In genomic region chr10:73771722-73772279, GRCh38 we compare ENCODE assay signal across 8 cellular contexts. TPM values are rescaled to one million over a fixed set of nuclear protein-coding genes. Genes with fewer than 3 reads are reported as not detected.
DNase-seq lines count a peak whose midpoint lies in the region; TF ChIP-seq lines count a peak whose summit lies in the region.

No MANE protein-coding gene starts in this region.

- POLR2A ChIA-PET in HEK293 (lab: Yijun Ruan, JAX): interaction anchor here (0.5 to 4.1 kb wide), 6 partner anchors 9 to 1466 kb away, joined by 3 to 60 read pairs (median 14); partner anchors contain the start of genes CHCHD1, SEC24C and ZSWIM8

- H3K9me3 ChIP-seq in HEK293 (ENCODE audit: control insufficient read depth, insufficient read depth, low read depth, low read length): no peaks in the 10 kb centered on the region
- H3K9me3 ChIP-seq in neutrophil: no peaks in the 10 kb centered on the region
- no peaks in the 10 kb centered on the region for H3K9me3 ChIP-seq in tibial nerve

- H3K27me3 ChIP-seq in neutrophil (no peaks in the 10 kb centered on the region), tibial nerve (no peaks in the 10 kb centered on the region)

- H3K36me3 ChIP-seq in HEK293 (ENCODE audit: control insufficient read depth in 2 of 2, insufficient read depth in 1 of 2, low read length in 2 of 2): peaks cover 21 to 68% of the 10 kb centered on the region in 2 experiments
- peaks cover 47% of the 10 kb centered on the region for H3K36me3 ChIP-seq in neutrophil
- peaks cover 5 to 72% (median 11%) of the 10 kb centered on the region in 3 donors for H3K36me3 ChIP-seq in tibial nerve

- no peak for TF ChIP-seq POLR2A in tibial nerve (IDR thresholded peaks at IDR 0.05)

- H3K9me3 Mint-ChIP-seq in activated T-helper 1 cell treated with anti-CD3 and anti-CD28 coated beads, Interleukin-12 subunit alpha, Interleukin-12 subunit beta, Interleukin-2, Interleukin-4 antibody, amounts not matched to agents 30 ng/mL and 10 ng/mL and 1 ng/mL, durations not matched to agents 14 hours and 24 hours and 36 hours: no peaks in the 10 kb centered on the region

- H3K4me3 Mint-ChIP-seq in activated T-helper 1 cell treated with anti-CD3 and anti-CD28 coated beads, Interleukin-12 subunit alpha, Interleukin-12 subunit beta, Interleukin-2, Interleukin-4 antibody, amounts not matched to agents 30 ng/mL and 10 ng/mL and 1 ng/mL, durations not matched to agents 14 hours and 24 hours and 36 hours: peak overlapping the region; percentile 94

- H3K27ac ChIP-seq in HEK293 (ENCODE audit: extremely low read depth, low read depth, low read length) (peak overlapping the region; percentile 75), neutrophil (peak overlapping the region; percentile 97), tibial nerve (peak overlapping the region; percentile 92 to 100 (median 97))

- H3K27ac Mint-ChIP-seq in activated T-helper 1 cell treated with anti-CD3 and anti-CD28 coated beads, Interleukin-12 subunit alpha, Interleukin-12 subunit beta, Interleukin-2, Interleukin-4 antibody, amounts not matched to agents 30 ng/mL and 10 ng/mL and 1 ng/mL, durations not matched to agents 14 hours and 24 hours and 36 hours: peak overlapping the region; percentile 91

- H3K4me1 ChIP-seq in HEK293 (ENCODE audit: control insufficient read depth, insufficient read depth, low read length): peaks cover 4% of the 10 kb centered on the region; the same call in 1 of the 2 replicates
- H3K4me1 ChIP-seq in neutrophil (ENCODE audit: control insufficient read depth in 1 of 2, insufficient read depth in 1 of 2, low read depth in 1 of 2, low read length in 1 of 2): peaks cover 33 to 41% of the 10 kb centered on the region in 2 experiments
- H3K4me1 ChIP-seq in tibial nerve: peaks cover 0 to 49% (median 24%) of the 10 kb centered on the region in 4 donors

- H3K36me3 Mint-ChIP-seq in activated T-helper 1 cell treated with anti-CD3 and anti-CD28 coated beads, Interleukin-12 subunit alpha, Interleukin-12 subunit beta, Interleukin-2, Interleukin-4 antibody, amounts not matched to agents 30 ng/mL and 10 ng/mL and 1 ng/mL, durations not matched to agents 14 hours and 24 hours and 36 hours (ENCODE audit: low read depth): peaks cover 60% of the 10 kb centered on the region

- CTCF ChIA-PET in HEK293 (lab: Yijun Ruan, JAX): interaction anchor here (0.7 to 1.0 kb wide), 3 partner anchors 13 to 266 kb away, joined by 3 read pairs; no protein-coding TSS in a partner anchor

- peak overlapping the region; percentile 75 for H3K4me3 ChIP-seq in HEK293 (ENCODE audit: low read depth, low read length)
- peak overlapping the region; percentile 82 for H3K4me3 ChIP-seq in fibroblast of villous mesenchyme (ENCODE audit: low read depth, low read length)
- peak overlapping the region; percentile 83 to 94 for H3K4me3 ChIP-seq in neutrophil (ENCODE audit: low read depth in 1 of 2, low read length in 1 of 2)
- H3K4me3 ChIP-seq in tibial nerve: peak overlapping the region; percentile 76 to 94 (median 88)

- intact Hi-C loops in activated T-helper 1 cell treated with anti-CD3 and anti-CD28 coated beads, Interleukin-12 subunit alpha, Interleukin-12 subunit beta, Interleukin-2, Interleukin-4 antibody, amounts not matched to agents 30 ng/mL and 10 ng/mL and 1 ng/mL, durations not matched to agents 14 hours and 24 hours and 36 hours (cut with micrococcal nuclease): loop anchor here (1.0 to 5.0 kb wide), 11 partner anchors 10 to 816 kb away; partner anchors contain the start of genes NDST2, SEC24C and ZSWIM8

- TF ChIP-seq CTCF in HEK293 (tag by site-specific recombination; IDR thresholded peaks at IDR 0.05): no peak
- no peak for TF ChIP-seq CTCF in fibroblast of villous mesenchyme (IDR thresholded peaks at IDR 0.05; ENCODE audit: insufficient read depth, low read depth, low read length)
- TF ChIP-seq CTCF in neutrophil (IDR thresholded peaks at IDR 0.05): no peak
- no peak for TF ChIP-seq CTCF in tibial nerve (IDR thresholded peaks at IDR 0.05)

- no peaks in the 10 kb centered on the region for H3K27me3 Mint-ChIP-seq in activated T-helper 1 cell treated with anti-CD3 and anti-CD28 coated beads, Interleukin-12 subunit alpha, Interleukin-12 subunit beta, Interleukin-2, Interleukin-4 antibody, amounts not matched to agents 30 ng/mL and 10 ng/mL and 1 ng/mL, durations not matched to agents 14 hours and 24 hours and 36 hours (ENCODE audit: insufficient read depth)

- peak; percentile 18 for DNase-seq in DMS79 (lab: John Stamatoyannopoulos, UW)
- DNase-seq in DMS79 treated with DMSO at 0.1 percent for 48 hours (lab: John Stamatoyannopoulos, UW): no peak
- DNase-seq in NCI-H1930 (lab: John Stamatoyannopoulos, UW): peak; percentile 27 to 65
- DNase-seq in activated T-helper 1 cell treated with anti-CD3 and anti-CD28 coated beads, Interleukin-12 subunit alpha, Interleukin-12 subunit beta, Interleukin-2, Interleukin-4 antibody, amounts not matched to agents 30 ng/mL and 10 ng/mL and 1 ng/mL, durations not matched to agents 14 hours and 24 hours and 36 hours (ENCODE audit: low spot score): peak; percentile 78
- DNase-seq in fibroblast of villous mesenchyme (ENCODE audit: low read depth): peak; percentile 82
- DNase-seq in tibial nerve (ENCODE audit: low spot score in 2 of 2): peak; percentile 81 to 82

- peaks cover 63% of the 10 kb centered on the region for H3K4me1 Mint-ChIP-seq in activated T-helper 1 cell treated with anti-CD3 and anti-CD28 coated beads, Interleukin-12 subunit alpha, Interleukin-12 subunit beta, Interleukin-2, Interleukin-4 antibody, amounts not matched to agents 30 ng/mL and 10 ng/mL and 1 ng/mL, durations not matched to agents 14 hours and 24 hours and 36 hours (ENCODE audit: low read depth)

- TF ChIP-seq EP300 in tibial nerve (IDR thresholded peaks at IDR 0.05): no peak

- WGBS in tibial nerve, 2 donors: 11 to 15% methylated on average over 17 of the region's 17 CpGs

TF ChIP-seq in HEK293, 187 proteins besides CTCF, POLR2A, EP300 and RAD21:
- no peak for TF ChIP-seq ZNF610 (tag by site-specific recombination; IDR thresholded peaks at IDR 0.05; ENCODE audit: borderline replicate concordance)
- no peak for TF ChIP-seq ZNF843 (tag by site-specific recombination; IDR thresholded peaks at IDR 0.05)
- no peak for TF ChIP-seq ZNF114 (tag by site-specific recombination; IDR thresholded peaks at IDR 0.05)
- TF ChIP-seq SCRT1 (tag by site-specific recombination; IDR thresholded peaks at IDR 0.05; ENCODE audit: borderline replicate concordance): no peak
- TF ChIP-seq REPIN1 (tag by site-specific recombination; IDR thresholded peaks at IDR 0.05; ENCODE audit: low read depth): no peak
- TF ChIP-seq ZNF747 (tag by site-specific recombination; IDR thresholded peaks at IDR 0.05): no peak
- TF ChIP-seq KLF17 (tag by site-specific recombination; IDR thresholded peaks at IDR 0.05): no peak
- TF ChIP-seq KLF9 (tag by site-specific recombination; IDR thresholded peaks at IDR 0.05; ENCODE audit: low read depth): no peak
- no peak for TF ChIP-seq ZNF324 (tag by site-specific recombination; IDR thresholded peaks at IDR 0.05)
- TF ChIP-seq ZNF837 (tag by site-specific recombination; IDR thresholded peaks at IDR 0.05): no peak
- no peak for TF ChIP-seq SCRT2 (tag by site-specific recombination; IDR thresholded peaks at IDR 0.05)
- TF ChIP-seq ZNF16 (tag by site-specific recombination; IDR thresholded peaks at IDR 0.05; ENCODE audit: low read depth): no peak
- TF ChIP-seq ZFP41 (tag by site-specific recombination; IDR thresholded peaks at IDR 0.05; ENCODE audit: borderline replicate concordance): no peak
- TF ChIP-seq ZNF658 (tag by site-specific recombination; IDR thresholded peaks at IDR 0.05): no peak
- TF ChIP-seq ZNF10 (tag by site-specific recombination; IDR thresholded peaks at IDR 0.05): no peak
- no peak for TF ChIP-seq ZNF791 (tag by site-specific recombination; IDR thresholded peaks at IDR 0.05)
TF ChIP-seq in HEK293: peak in this region for 0.

RNA-seq across cellular contexts. Expression of gene CHCHD1, which starts 10.0 kb away (rescaled TPM):
- total RNA-seq in activated T-helper 1 cell treated with anti-CD3 and anti-CD28 coated beads, Interleukin-12 subunit alpha, Interleukin-12 subunit beta, Interleukin-2, Interleukin-4 antibody, amounts not matched to agents 30 ng/mL and 10 ng/mL and 1 ng/mL, durations not matched to agents 14 hours and 24 hours and 36 hours: 30.9 and 33.5 TPM in 2 replicates
- total RNA-seq in fibroblast of villous mesenchyme (16.8 and 22.5 TPM in 2 replicates), tibial nerve (10 to 100 TPM in 3 of 4 donors, 1 to 10 TPM in 1; 8.2 to 33.0 (median 16.2) TPM)

RNA-seq across cellular contexts. Expression of gene ZSWIM8, which starts 13.6 kb away (rescaled TPM):
- total RNA-seq in activated T-helper 1 cell treated with anti-CD3 and anti-CD28 coated beads, Interleukin-12 subunit alpha, Interleukin-12 subunit beta, Interleukin-2, Interleukin-4 antibody, amounts not matched to agents 30 ng/mL and 10 ng/mL and 1 ng/mL, durations not matched to agents 14 hours and 24 hours and 36 hours: 54.2 and 56.3 TPM in 2 replicates
- 70.2 and 82.5 TPM in 2 replicates for total RNA-seq in fibroblast of villous mesenchyme
- total RNA-seq in tibial nerve: 100 to 1,000 TPM; 104 to 138 (median 121) TPM

RNA-seq across cellular contexts. Expression of gene SEC24C, which starts 27.6 kb away (rescaled TPM):
- 112 and 114 TPM in 2 replicates for total RNA-seq in activated T-helper 1 cell treated with anti-CD3 and anti-CD28 coated beads, Interleukin-12 subunit alpha, Interleukin-12 subunit beta, Interleukin-2, Interleukin-4 antibody, amounts not matched to agents 30 ng/mL and 10 ng/mL and 1 ng/mL, durations not matched to agents 14 hours and 24 hours and 36 hours
- total RNA-seq in fibroblast of villous mesenchyme: 42.8 and 54.0 TPM in 2 replicates
- total RNA-seq in tibial nerve: 10 to 100 TPM; 42.0 to 61.2 (median 43.3) TPM

RNA-seq across cellular contexts. Expression of gene NDST2, which starts 39.6 kb away (rescaled TPM):
- total RNA-seq in activated T-helper 1 cell treated with anti-CD3 and anti-CD28 coated beads, Interleukin-12 subunit alpha, Interleukin-12 subunit beta, Interleukin-2, Interleukin-4 antibody, amounts not matched to agents 30 ng/mL and 10 ng/mL and 1 ng/mL, durations not matched to agents 14 hours and 24 hours and 36 hours: 51.7 and 53.2 TPM in 2 replicates
- total RNA-seq in fibroblast of villous mesenchyme (19.3 and 22.0 TPM in 2 replicates), tibial nerve (10 to 100 TPM; 44.8 to 99.3 (median 61.7) TPM)
